ENCODE assay signal across 1 cellular context in genomic region chr1:63935148-63935547, GRCh38.
TF ChIP-seq lines count a peak whose summit lies in the region.

No MANE protein-coding gene starts in this region.

TF ChIP-seq in GM23338, 12 proteins besides CTCF, POLR2A, EP300 and RAD21 (continued from another document):
- TF ChIP-seq REST (IDR thresholded peaks at IDR 0.05; ENCODE audit: unreplicated experiment): no peak
- no peak for TF ChIP-seq ETS1 (IDR thresholded peaks at IDR 0.05)
- TF ChIP-seq STAT1 (IDR thresholded peaks at IDR 0.05; ENCODE audit: unreplicated experiment): no peak
- TF ChIP-seq EZH2 (IDR thresholded peaks at IDR 0.05; ENCODE audit: low read depth, unreplicated experiment): no peak
- no peak for TF ChIP-seq ZNF114 (CRISPR knock-in tag; IDR thresholded peaks at IDR 0.05)
- TF ChIP-seq EZH2phosphoT487 (IDR thresholded peaks at IDR 0.05; ENCODE audit: unreplicated experiment): no peak
- no peak for TF ChIP-seq ZNF462 (CRISPR knock-in tag; IDR thresholded peaks at IDR 0.05)
